Comparison of ENCODE assay signal across 14 cellular contexts in genomic region chr1:202590119-202590518, GRCh38.
DNase-seq lines count a peak whose midpoint lies in the region; ATAC-seq and TF ChIP-seq lines count a peak whose summit lies in the region.
"Had no signal": no experiment of that assay in that cellular context is flagged by ENCODE, and none has a peak within 500 bp of the region (broad histone marks: within the 10 kb centered on the region; RNA-seq: fewer than 3 reads in every experiment).

No MANE protein-coding gene starts in this region.

- H3K4me3 ChIP-seq in cardiac muscle cell = no peak overlapping the region
- no peak overlapping the region for H3K4me3 ChIP-seq in fibroblast of lung (replicated peaks in 1 of 4; ENCODE audit: control extremely low read depth in 1 of 4, insufficient read depth in 1 of 4, low read depth in 3 of 4, low read length in 4 of 4)
- no peak overlapping the region for H3K4me3 ChIP-seq in psoas muscle
- H3K4me3 ChIP-seq in uterus = no peak overlapping the region
- no peak overlapping the region for H3K4me3 ChIP-seq in ovary
- H3K4me3 ChIP-seq: SK-N-MC had no signal

- no peaks in the 10 kb centered on the region for H3K79me2 ChIP-seq in fibroblast of lung (ENCODE audit: control insufficient read depth, insufficient read depth, low read length)

- H3K36me3 ChIP-seq in cardiac muscle cell = peaks cover 14% of the 10 kb centered on the region
- H3K36me3 ChIP-seq in fibroblast of lung (ENCODE audit: control insufficient read depth, insufficient read depth, low read length) = no peaks in the 10 kb centered on the region
- peaks cover 0 to 7% of the 10 kb centered on the region in 2 donors for H3K36me3 ChIP-seq in psoas muscle (ENCODE audit: insufficient read depth in 1 of 2, low read depth in 1 of 2)
- no peaks in the 10 kb centered on the region for H3K36me3 ChIP-seq in uterus
- H3K36me3 ChIP-seq in ovary = no peaks in the 10 kb centered on the region

- DNase-seq in cardiac muscle cell (ENCODE audit: low read depth in 1 of 2, low spot score in 1 of 2) (no peak), cardiac septum (ENCODE audit: low spot score) (no peak), fibroblast of lung (ENCODE audit: low read depth in 2 of 2) (no peak), psoas muscle (no peak), uterus (no peak), ovary (no peak), middle frontal gyrus (ENCODE audit: extremely low spot score, low spot score) (no peak)
- DNase-seq: activated CD8-positive, alpha-beta memory T cell treated with anti-CD3 and anti-CD28 coated beads for 24 hours; mesendoderm; NCI-H1048; occipital lobe had no signal

- H3K9ac ChIP-seq in fibroblast of lung (ENCODE audit: insufficient read depth, low read length) = no peak overlapping the region

- TF ChIP-seq CTCF in cardiac muscle cell (IDR thresholded peaks at IDR 0.05; ENCODE audit: low read depth, low read length) (no peak), fibroblast of lung (conservative IDR thresholded peaks at IDR 0.05 in 1 of 2, IDR thresholded peaks at IDR 0.05 in 1 of 2; ENCODE audit: low read depth in 1 of 2, low read length in 2 of 2) (no peak), psoas muscle (IDR thresholded peaks at IDR 0.05) (no peak), uterus (IDR thresholded peaks at IDR 0.05) (no peak), ovary (IDR thresholded peaks at IDR 0.05) (no peak)

- TF ChIP-seq EP300 in ovary (IDR thresholded peaks at IDR 0.05) = no peak

- H3K27me3 ChIP-seq in cardiac muscle cell (no peaks in the 10 kb centered on the region), fibroblast of lung (ENCODE audit: control insufficient read depth, insufficient read depth, low read length) (no peaks in the 10 kb centered on the region), psoas muscle (ENCODE audit: insufficient read depth in 3 of 3, low read length in 2 of 3) (no peaks in the 10 kb centered on the region), uterus (no peaks in the 10 kb centered on the region), ovary (no peaks in the 10 kb centered on the region)

- no peak for ATAC-seq in psoas muscle
- no peak for ATAC-seq in HG03139 (IDR thresholded peaks at IDR 0.05; ENCODE audit: unreplicated experiment)

- H4K20me1 ChIP-seq in fibroblast of lung (ENCODE audit: control insufficient read depth, extremely low read depth, insufficient read depth, low read length) = no peaks in the 10 kb centered on the region

- H3K9me3 ChIP-seq in cardiac muscle cell (ENCODE audit: low read depth) = no peaks in the 10 kb centered on the region
- H3K9me3 ChIP-seq in fibroblast of lung (ENCODE audit: control insufficient read depth, insufficient read depth, low read depth, low read length) = no peaks in the 10 kb centered on the region
- H3K9me3 ChIP-seq in psoas muscle = no peaks in the 10 kb centered on the region
- no peaks in the 10 kb centered on the region for H3K9me3 ChIP-seq in uterus
- H3K9me3 ChIP-seq in ovary = no peaks in the 10 kb centered on the region

- H2AFZ ChIP-seq in fibroblast of lung (ENCODE audit: low read length) = no peak overlapping the region

- no peaks in the 10 kb centered on the region for H3K4me1 ChIP-seq in cardiac muscle cell (ENCODE audit: low read depth)
- H3K4me1 ChIP-seq in fibroblast of lung (ENCODE audit: control insufficient read depth, extremely low read depth, insufficient read depth, low read length) = peaks cover 43% of the 10 kb centered on the region
- peaks cover 65% of the 10 kb centered on the region for H3K4me1 ChIP-seq in psoas muscle
- peaks cover 6 to 10% of the 10 kb centered on the region in 2 donors for H3K4me1 ChIP-seq in uterus
- H3K4me1 ChIP-seq in ovary (ENCODE audit: insufficient read depth) = peaks cover 15% of the 10 kb centered on the region

- WGBS in psoas muscle, 3 donors = 82 to 93% (median 87%) methylated on average over 4 of the region's 4 CpGs
- whole genome bisulfite sequencing in ovary, 3 donors = 88 to 93% (median 91%) methylated on average over 4 of the region's 4 CpGs

- peak overlapping the region; percentile 78 for H3K27ac ChIP-seq in cardiac muscle cell
- peak overlapping the region; percentile 93 for H3K27ac ChIP-seq in fibroblast of lung (ENCODE audit: insufficient read depth, low read length)
- H3K27ac ChIP-seq in psoas muscle = peak overlapping the region; percentile 91
- peak overlapping the region; percentile 87 to 100 for H3K27ac ChIP-seq in uterus
- no peak overlapping the region for H3K27ac ChIP-seq in ovary
- H3K27ac ChIP-seq: SK-N-MC, VCaP had no signal

- no peak overlapping the region for H3K4me2 ChIP-seq in fibroblast of lung (ENCODE audit: extremely low read depth, insufficient read depth, low read length)

- no peak for TF ChIP-seq POLR2A in uterus (IDR thresholded peaks at IDR 0.05)
- TF ChIP-seq POLR2A in ovary (IDR thresholded peaks at IDR 0.05) = no peak

- intact Hi-C loops in cardiac septum (cut with DNase I) = loop anchor here (10.0 kb wide), 1 partner anchor 245 kb away; the partner anchor contains the start of genes PPP1R12B and UBE2T
- intact Hi-C loops in psoas muscle (cut with DNase I) = no loop called here
- intact Hi-C loops in uterus (cut with DNase I; ENCODE audit: low total_unique reads) = no loop called here
- intact Hi-C loops in ovary (cut with DNase I) = loop anchor here in 3 of 4 donors (10.0 kb wide), 2 partner anchors 85 to 95 kb away; no protein-coding TSS in a partner anchor

Comparison
In these comparisons a context has a peak if more than half of its experiments do, and no peak if none do; other contexts are left out.
1. H3K27ac ChIP-seq: peak in cardiac muscle cell (single experiment), fibroblast of lung (single experiment), psoas muscle (single experiment) and uterus (2 of 2); none in ovary (0 of 2).
2. intact Hi-C loops: an anchor here in cardiac septum (10.0 kb wide) and ovary (10.0 kb wide); none called in psoas muscle and uterus.